Comparison of ENCODE assay signal across 22 cellular contexts in genomic region chr16:90084215-90084614, GRCh38. TPM values are rescaled to one million over a fixed set of nuclear protein-coding genes. Genes with fewer than 3 reads are reported as not detected.
DNase-seq lines count a peak whose midpoint lies in the region; ATAC-seq, FAIRE-seq and TF ChIP-seq lines count a peak whose summit lies in the region.
"Had no signal": no experiment of that assay in that cellular context is flagged by ENCODE, and none has a peak within 500 bp of the region (broad histone marks: within the 10 kb centered on the region; RNA-seq: fewer than 3 reads in every experiment).

No MANE protein-coding gene starts in this region.

- POLR2A ChIA-PET in CD4-positive, alpha-beta T cell (lab: Charles Lee) = interaction anchor here (0.6 kb wide), 1 partner anchor 66 kb away, joined by 3 read pairs; no protein-coding TSS in a partner anchor

- CTCF ChIA-PET in CD4-positive, alpha-beta T cell (lab: Charles Lee) = no interaction called here

- peaks cover 0 to 3% (median 2%) of the 10 kb centered on the region in 7 donors for H3K9me3 Mint-ChIP-seq in CD14-positive monocyte
- no peaks in the 10 kb centered on the region for H3K9me3 Mint-ChIP-seq in CD4-positive, alpha-beta T cell
- H3K9me3 Mint-ChIP-seq: HFFc6 had no signal

- H3K27ac ChIP-seq in CD4-positive, alpha-beta T cell (ENCODE audit: low read depth, low read length) = no peak overlapping the region

- peaks cover 55% of the 10 kb centered on the region for H3K4me1 Mint-ChIP-seq in CD14-positive monocyte
- peaks cover 6% of the 10 kb centered on the region for H3K4me1 Mint-ChIP-seq in CD4-positive, alpha-beta T cell (ENCODE audit: low read depth)
- H3K4me1 Mint-ChIP-seq: GM23338 had no signal

- TF ChIP-seq CTCF in CD14-positive monocyte (IDR thresholded peaks at IDR 0.05) (no peak), epithelial cell of esophagus (IDR thresholded peaks at IDR 0.05; ENCODE audit: insufficient read depth, low read depth, low read length, missing control alignments) (no peak)
- no peak for TF ChIP-seq CTCF in CD4-positive, alpha-beta T cell (IDR thresholded peaks at IDR 0.05)

- intact Hi-C loops in CD14-positive monocyte (cut with micrococcal nuclease) = no loop called here
- intact Hi-C loops in CD4-positive, alpha-beta T cell (cut with DNase I, micrococcal nuclease) = no loop called here

- DNase-seq in CD14-positive monocyte (ENCODE audit: low spot score) (no peak), NCI-H226 (peak; percentile 27), epithelial cell of esophagus (ENCODE audit: low read depth) (peak; percentile 14), NCI-H2227 (lab: John Stamatoyannopoulos, UW; ENCODE audit: unreplicated experiment) (no peak), GM19239 (ENCODE audit: insufficient read length, low spot score) (no peak)
- no peak for DNase-seq in CD4-positive, alpha-beta T cell
- no peak for DNase-seq in stimulated activated CD4-positive, alpha-beta T cell treated with anti-CD3 and anti-CD28 coated beads, Interleukin-4, amount 100 ng/mL, for 1 hour
- DNase-seq: ACHN; BE2C; C1 segment of cervical spinal cord; CD4-positive, alpha-beta memory T cell; DMS153; DMS79; GDM1; HCEC 1CT; HFFc6 had no signal

- no peaks in the 10 kb centered on the region for H3K9me3 ChIP-seq in CD4-positive, alpha-beta T cell (ENCODE audit: control insufficient read depth, low read length)
- H3K9me3 ChIP-seq: BE2C had no signal

- H3K4me3 ChIP-seq in epithelial cell of esophagus (ENCODE audit: low read length) = no peak overlapping the region
- H3K4me3 ChIP-seq: GM23338 had no signal

- no peaks in the 10 kb centered on the region for H3K27me3 Mint-ChIP-seq in CD14-positive monocyte (ENCODE audit: low read depth in 3 of 3)
- peaks cover 17% of the 10 kb centered on the region for H3K27me3 Mint-ChIP-seq in CD4-positive, alpha-beta T cell

- no peak for ATAC-seq in CD4-positive, alpha-beta T cell (ENCODE audit: poor library complexity)
- ATAC-seq: GM23338 had no signal

- H3K4me3 Mint-ChIP-seq in CD14-positive monocyte = no peak overlapping the region
- H3K4me3 Mint-ChIP-seq in CD4-positive, alpha-beta T cell = peak overlapping the region; percentile 30
- H3K4me3 Mint-ChIP-seq: GM23338, HFFc6 had no signal

- H3K27ac Mint-ChIP-seq in CD14-positive monocyte = peak overlapping the region in 4 of 7 donors; percentile 51 to 75 (median 64)
- no peak overlapping the region for H3K27ac Mint-ChIP-seq in CD4-positive, alpha-beta T cell
- H3K27ac Mint-ChIP-seq: GM23338, HFFc6 had no signal

- no peak for FAIRE-seq in GM19239 (lab: Jason Lieb, UNC)
- FAIRE-seq: A204.1, GM12892, GM18507, H54 had no signal

- no peaks in the 10 kb centered on the region for H3K27me3 ChIP-seq in CD4-positive, alpha-beta T cell (ENCODE audit: control insufficient read depth, insufficient read depth, low read length)
- H3K27me3 ChIP-seq: BE2C had no signal

- H3K36me3 Mint-ChIP-seq in CD14-positive monocyte = peaks cover 2 to 12% of the 10 kb centered on the region in 2 donors
- peaks cover 8% of the 10 kb centered on the region for H3K36me3 Mint-ChIP-seq in CD4-positive, alpha-beta T cell (ENCODE audit: low read depth)

RNA-seq across cellular contexts. Expression of gene PRDM7, which starts 7.1 kb away (rescaled TPM):
- polyA plus RNA-seq in CD14-positive monocyte = not detected
- total RNA-seq in CD4-positive, alpha-beta T cell = not detected
- total RNA-seq: CD4-positive, alpha-beta memory T cell; Daoy; GM23338; HFFc6 had no signal
- polyA plus RNA-seq: CD4-positive, alpha-beta memory T cell had no signal

Comparison
In these comparisons a context has a peak if more than half of its experiments do, and no peak if none do; other contexts are left out.
1. DNase-seq: peak in NCI-H226 (single experiment) and epithelial cell of esophagus (single experiment); none in CD14-positive monocyte (single experiment), CD4-positive, alpha-beta T cell (0 of 10), NCI-H2227 (single experiment), stimulated activated CD4-positive, alpha-beta T cell treated with anti-CD3 and anti-CD28 coated beads, Interleukin-4, amount 100 ng/mL, for 1 hour (single experiment) and GM19239 (single experiment).